Comparison of ENCODE assay signal across 8 cellular contexts in genomic region chr4:99998062-99998880, GRCh38. TPM values are rescaled to one million over a fixed set of nuclear protein-coding genes. Genes with fewer than 3 reads are reported as not detected.
DNase-seq lines count a peak whose midpoint lies in the region; ATAC-seq and TF ChIP-seq lines count a peak whose summit lies in the region.

No MANE protein-coding gene starts in this region.

- H3K9me3 Mint-ChIP-seq in activated T-helper 17 cell treated with anti-CD3 and anti-CD28 coated beads, Interleukin-2, amount 50 U/mL, for 72 hours, result no peaks in the 10 kb centered on the region

- DNase-seq in GM03348 (ENCODE audit: low spot score) (peak; percentile 45), left kidney (ENCODE audit: low read depth, low spot score) (peak; percentile 29), MV-4-11 (lab: John Stamatoyannopoulos, UW) (no peak)
- no peak for DNase-seq in activated CD4-positive, alpha-beta T cell treated with anti-CD3 and anti-CD28 coated beads for 1 hour

- TF ChIP-seq CTCF in 22Rv1 (IDR thresholded peaks at IDR 0.05), result peak; percentile 67

- TF ChIP-seq RAD21 in Ishikawa (IDR thresholded peaks at IDR 0.05; ENCODE audit: low read depth), result peak; percentile 45

- peak; percentile 76 for ATAC-seq in activated T-helper 17 cell treated with anti-CD3 and anti-CD28 coated beads, Interleukin-2, amount 50 U/mL, for 72 hours (replicated peaks)
- no peak for ATAC-seq in HG03342 (IDR thresholded peaks at IDR 0.05; ENCODE audit: unreplicated experiment)

- peaks cover 4% of the 10 kb centered on the region for H3K4me1 Mint-ChIP-seq in activated T-helper 17 cell treated with anti-CD3 and anti-CD28 coated beads, Interleukin-2, amount 50 U/mL, for 72 hours

- TF ChIP-seq EP300 in Ishikawa (IDR thresholded peaks at IDR 0.05; ENCODE audit: borderline replicate concordance), result no peak

- H3K36me3 Mint-ChIP-seq in activated T-helper 17 cell treated with anti-CD3 and anti-CD28 coated beads, Interleukin-2, amount 50 U/mL, for 72 hours (ENCODE audit: low read depth), result no peaks in the 10 kb centered on the region

- peak overlapping the region; percentile 68 for H3K27ac ChIP-seq in 22Rv1

- no peak overlapping the region for H3K4me3 Mint-ChIP-seq in activated T-helper 17 cell treated with anti-CD3 and anti-CD28 coated beads, Interleukin-2, amount 50 U/mL, for 72 hours

- no peak overlapping the region for H3K27ac Mint-ChIP-seq in activated T-helper 17 cell treated with anti-CD3 and anti-CD28 coated beads, Interleukin-2, amount 50 U/mL, for 72 hours

- peaks cover 3% of the 10 kb centered on the region for H3K27me3 Mint-ChIP-seq in activated T-helper 17 cell treated with anti-CD3 and anti-CD28 coated beads, Interleukin-2, amount 50 U/mL, for 72 hours

TF ChIP-seq in Ishikawa, 13 proteins besides CTCF, POLR2A, EP300 and RAD21:
- TF ChIP-seq TAF1 (IDR thresholded peaks at IDR 0.05; ENCODE audit: low read depth), result no peak
- no peak for TF ChIP-seq REST (IDR thresholded peaks at IDR 0.05; ENCODE audit: low read depth)
- no peak for TF ChIP-seq CEBPB (IDR thresholded peaks at IDR 0.05)
TF ChIP-seq in Ishikawa: peak in this region for 0.

RNA-seq across cellular contexts. Expression of gene H2AZ1, which starts 48.2 kb away (rescaled TPM):
- 100 to 1,000 TPM; 519 to 844 TPM for total RNA-seq in activated T-helper 17 cell treated with anti-CD3 and anti-CD28 coated beads, Interleukin-2, amount 50 U/mL, for 72 hours

RNA-seq across cellular contexts. Expression of gene DNAJB14, which starts 51.9 kb away (rescaled TPM):
- total RNA-seq in activated T-helper 17 cell treated with anti-CD3 and anti-CD28 coated beads, Interleukin-2, amount 50 U/mL, for 72 hours, result 10 to 100 TPM; 43.4 to 45.1 TPM

Comparison
In these comparisons a context has a peak if more than half of its experiments do, and no peak if none do; other contexts are left out.
1. DNase-seq: peak in GM03348 (single experiment) and left kidney (single experiment); none in activated CD4-positive, alpha-beta T cell treated with anti-CD3 and anti-CD28 coated beads for 1 hour (single experiment) and MV-4-11 (single experiment).